In genomic region chr2:86039963-86040655, GRCh38 we compare ENCODE assay signal across 11 cellular contexts.
DNase-seq lines count a peak whose midpoint lies in the region; ATAC-seq and TF ChIP-seq lines count a peak whose summit lies in the region.
"Had no signal": no experiment of that assay in that cellular context is flagged by ENCODE, and none has a peak within 500 bp of the region (broad histone marks: within the 10 kb centered on the region; RNA-seq: fewer than 3 reads in every experiment).

No MANE protein-coding gene starts in this region.

- H3K27me3 ChIP-seq in PC-3 (ENCODE audit: low read length) = no peaks in the 10 kb centered on the region

- H3K27ac ChIP-seq in PC-3 (ENCODE audit: low read length) = no peak overlapping the region

- peaks cover 75% of the 10 kb centered on the region for H3K36me3 ChIP-seq in PC-3 (ENCODE audit: low read depth, low read length)

- no peak for TF ChIP-seq CTCF in natural killer cell (IDR thresholded peaks at IDR 0.05)
- TF ChIP-seq CTCF in Calu3 (IDR thresholded peaks at IDR 0.05; ENCODE audit: unreplicated experiment) = no peak
- TF ChIP-seq CTCF in PC-3 (conservative IDR thresholded peaks at IDR 0.05; ENCODE audit: low read depth, low read length) = no peak

- intact Hi-C loops in natural killer cell (cut with micrococcal nuclease) (loop anchor here (5.0 kb wide), 2 partner anchors 43 to 348 kb away; partner anchors contain the start of gene GNLY), Calu3 (cut with micrococcal nuclease; ENCODE audit: unreplicated experiment) (no loop called here), PC-3 (cut with micrococcal nuclease) (no loop called here)
- intact Hi-C loops in activated T-helper 1 cell treated with anti-CD3 and anti-CD28 coated beads, Interleukin-12 subunit alpha, Interleukin-12 subunit beta, Interleukin-2, Interleukin-4 antibody, amounts not matched to agents 30 ng/mL and 10 ng/mL and 1 ng/mL, durations not matched to agents 14 hours and 24 hours and 36 hours (cut with micrococcal nuclease) = loop anchor here (2.0 to 5.0 kb wide), 7 partner anchors 29 to 402 kb away; partner anchors contain the start of genes ATOH8, IMMT, KDM3A and MRPL35

- no peaks in the 10 kb centered on the region for H3K4me1 ChIP-seq in PC-3 (ENCODE audit: insufficient read depth, low read length)

- H3K79me2 ChIP-seq in PC-3 (ENCODE audit: low read length) = no peaks in the 10 kb centered on the region

- no peaks in the 10 kb centered on the region for H3K9me3 ChIP-seq in PC-3 (ENCODE audit: low read length)

- H3K4me1 Mint-ChIP-seq in natural killer cell = peaks cover 55 to 65% of the 10 kb centered on the region in 2 donors
- peaks cover 55 to 64% of the 10 kb centered on the region in 2 donors for H3K4me1 Mint-ChIP-seq in natural killer cell treated with Interleukin-12 subunit alpha and Interleukin-12 subunit beta and Interleukin-15 and Interleukin-18, amount 100 ng/mL, for 72 hours (ENCODE audit: low read depth in 2 of 2)
- peaks cover 63% of the 10 kb centered on the region for H3K4me1 Mint-ChIP-seq in activated T-helper 1 cell treated with anti-CD3 and anti-CD28 coated beads, Interleukin-12 subunit alpha, Interleukin-12 subunit beta, Interleukin-2, Interleukin-4 antibody, amounts not matched to agents 30 ng/mL and 10 ng/mL and 1 ng/mL, durations not matched to agents 14 hours and 24 hours and 36 hours (ENCODE audit: low read depth)
- peaks cover 42 to 60% (median 56%) of the 10 kb centered on the region in 3 donors for H3K4me1 Mint-ChIP-seq in naive B cell
- no peaks in the 10 kb centered on the region for H3K4me1 Mint-ChIP-seq in Calu3 (ENCODE audit: low read depth, unreplicated experiment)

- H3K9me2 ChIP-seq in PC-3 (replicated peaks; ENCODE audit: low read length) = no peaks in the 10 kb centered on the region

- H3K36me3 Mint-ChIP-seq in natural killer cell (peaks cover 5% of the 10 kb centered on the region), naive B cell (peaks cover 19 to 23% of the 10 kb centered on the region in 2 donors), Calu3 (ENCODE audit: insufficient read depth, unreplicated experiment) (peaks cover 26% of the 10 kb centered on the region)
- peaks cover 23% of the 10 kb centered on the region for H3K36me3 Mint-ChIP-seq in natural killer cell treated with Interleukin-12 subunit alpha and Interleukin-12 subunit beta and Interleukin-15 and Interleukin-18, amount 100 ng/mL, for 72 hours
- peaks cover 61% of the 10 kb centered on the region for H3K36me3 Mint-ChIP-seq in activated T-helper 1 cell treated with anti-CD3 and anti-CD28 coated beads, Interleukin-12 subunit alpha, Interleukin-12 subunit beta, Interleukin-2, Interleukin-4 antibody, amounts not matched to agents 30 ng/mL and 10 ng/mL and 1 ng/mL, durations not matched to agents 14 hours and 24 hours and 36 hours (ENCODE audit: low read depth)

- POLR2A ChIA-PET in PC-3 (lab: Charles Lee; ENCODE audit: unreplicated experiment) = no interaction called here

- no peak overlapping the region for H2AFZ ChIP-seq in PC-3 (ENCODE audit: low read length)

- no peak overlapping the region for H3K9ac ChIP-seq in PC-3 (ENCODE audit: low read length)

- ATAC-seq in natural killer cell (no peak), naive B cell (ENCODE audit: low read depth in 2 of 2) (no peak), PC-3 (no peak)
- no peak for ATAC-seq in natural killer cell treated with Interleukin-12 subunit alpha and Interleukin-12 subunit beta and Interleukin-15 and Interleukin-18, amount 100 ng/mL, for 72 hours

- no peaks in the 10 kb centered on the region for H4K20me1 ChIP-seq in PC-3 (ENCODE audit: low read length)

- BruUV-seq in Calu3 (replicated peaks; lab: Mats Ljungman, UMichigan) = no TSS peak
- BruUV-seq in PC-3 (replicated peaks; lab: Mats Ljungman, UMichigan) = no TSS peak

- H3K27ac Mint-ChIP-seq in natural killer cell (peak overlapping the region; percentile 77 to 98), naive B cell (peak overlapping the region in 5 of 6 donors; percentile 32 to 100 (median 96)), Calu3 (ENCODE audit: unreplicated experiment) (no peak overlapping the region)
- H3K27ac Mint-ChIP-seq in natural killer cell treated with Interleukin-12 subunit alpha and Interleukin-12 subunit beta and Interleukin-15 and Interleukin-18, amount 100 ng/mL, for 72 hours = peak overlapping the region in 1 of 2 donors; percentile 22
- peak overlapping the region; percentile 28 for H3K27ac Mint-ChIP-seq in activated T-helper 1 cell treated with anti-CD3 and anti-CD28 coated beads, Interleukin-12 subunit alpha, Interleukin-12 subunit beta, Interleukin-2, Interleukin-4 antibody, amounts not matched to agents 30 ng/mL and 10 ng/mL and 1 ng/mL, durations not matched to agents 14 hours and 24 hours and 36 hours
- H3K27ac Mint-ChIP-seq: mesothelial cell of epicardium had no signal

- H3K27me3 Mint-ChIP-seq in natural killer cell (ENCODE audit: low read depth in 2 of 2) (no peaks in the 10 kb centered on the region), naive B cell (no peaks in the 10 kb centered on the region), Calu3 (ENCODE audit: unreplicated experiment) (no peaks in the 10 kb centered on the region)
- no peaks in the 10 kb centered on the region for H3K27me3 Mint-ChIP-seq in natural killer cell treated with Interleukin-12 subunit alpha and Interleukin-12 subunit beta and Interleukin-15 and Interleukin-18, amount 100 ng/mL, for 72 hours
- no peaks in the 10 kb centered on the region for H3K27me3 Mint-ChIP-seq in activated T-helper 1 cell treated with anti-CD3 and anti-CD28 coated beads, Interleukin-12 subunit alpha, Interleukin-12 subunit beta, Interleukin-2, Interleukin-4 antibody, amounts not matched to agents 30 ng/mL and 10 ng/mL and 1 ng/mL, durations not matched to agents 14 hours and 24 hours and 36 hours (ENCODE audit: insufficient read depth)

- no peak overlapping the region for H3K4me2 ChIP-seq in PC-3 (ENCODE audit: low read length)

- CTCF ChIA-PET in Calu3 (lab: Charles Lee) = no interaction called here
- CTCF ChIA-PET in PC-3 (lab: Charles Lee) = no interaction called here

- DNase-seq in natural killer cell (peak; percentile 13), naive B cell (no peak), Calu3 (no peak), PC-3 (no peak), LoVo (ENCODE audit: low spot score) (no peak), SK-N-DZ (ENCODE audit: low spot score) (no peak)
- no peak for DNase-seq in natural killer cell treated with Interleukin-12 subunit alpha and Interleukin-12 subunit beta and Interleukin-15 and Interleukin-18, amount 100 ng/mL, for 72 hours (ENCODE audit: low spot score)
- DNase-seq in activated T-helper 1 cell treated with anti-CD3 and anti-CD28 coated beads, Interleukin-12 subunit alpha, Interleukin-12 subunit beta, Interleukin-2, Interleukin-4 antibody, amounts not matched to agents 30 ng/mL and 10 ng/mL and 1 ng/mL, durations not matched to agents 14 hours and 24 hours and 36 hours (ENCODE audit: low spot score) = no peak
- DNase-seq: NCI-H1436, NCI-H446 had no signal

- no peak overlapping the region for H3K4me3 Mint-ChIP-seq in natural killer cell
- no peak overlapping the region for H3K4me3 Mint-ChIP-seq in natural killer cell treated with Interleukin-12 subunit alpha and Interleukin-12 subunit beta and Interleukin-15 and Interleukin-18, amount 100 ng/mL, for 72 hours
- H3K4me3 Mint-ChIP-seq in activated T-helper 1 cell treated with anti-CD3 and anti-CD28 coated beads, Interleukin-12 subunit alpha, Interleukin-12 subunit beta, Interleukin-2, Interleukin-4 antibody, amounts not matched to agents 30 ng/mL and 10 ng/mL and 1 ng/mL, durations not matched to agents 14 hours and 24 hours and 36 hours = no peak overlapping the region
- peak overlapping the region in 1 of 8 donors; percentile 41 for H3K4me3 Mint-ChIP-seq in naive B cell
- H3K4me3 Mint-ChIP-seq in Calu3 (ENCODE audit: low read depth, unreplicated experiment) = no peak overlapping the region
- H3K4me3 Mint-ChIP-seq: mesothelial cell of epicardium had no signal

- H3F3A ChIP-seq in PC-3 (ENCODE audit: low read length, unreplicated experiment) = no peaks in the 10 kb centered on the region

- H3K4me3 ChIP-seq in PC-3 (ENCODE audit: low read length) = no peak overlapping the region

- H3K9me3 Mint-ChIP-seq in natural killer cell = no peaks in the 10 kb centered on the region
- H3K9me3 Mint-ChIP-seq in natural killer cell treated with Interleukin-12 subunit alpha and Interleukin-12 subunit beta and Interleukin-15 and Interleukin-18, amount 100 ng/mL, for 72 hours = no peaks in the 10 kb centered on the region
- no peaks in the 10 kb centered on the region for H3K9me3 Mint-ChIP-seq in activated T-helper 1 cell treated with anti-CD3 and anti-CD28 coated beads, Interleukin-12 subunit alpha, Interleukin-12 subunit beta, Interleukin-2, Interleukin-4 antibody, amounts not matched to agents 30 ng/mL and 10 ng/mL and 1 ng/mL, durations not matched to agents 14 hours and 24 hours and 36 hours
- H3K9me3 Mint-ChIP-seq in naive B cell = peaks cover 0 to 1% (median 0%) of the 10 kb centered on the region in 7 donors
- H3K9me3 Mint-ChIP-seq in Calu3 (ENCODE audit: low read depth, unreplicated experiment) = no peaks in the 10 kb centered on the region
- H3K9me3 Mint-ChIP-seq: mesothelial cell of epicardium had no signal

Comparison
In these comparisons a context has a peak if more than half of its experiments do, and no peak if none do; other contexts are left out.
1. intact Hi-C loops: an anchor here in natural killer cell (5.0 kb wide) and activated T-helper 1 cell treated with anti-CD3 and anti-CD28 coated beads, Interleukin-12 subunit alpha, Interleukin-12 subunit beta, Interleukin-2, Interleukin-4 antibody, amounts not matched to agents 30 ng/mL and 10 ng/mL and 1 ng/mL, durations not matched to agents 14 hours and 24 hours and 36 hours (2.0 to 5.0 kb wide); none called in Calu3 and PC-3.